ENCODE assay signal across 8 cellular contexts in genomic region chr2:27428978-27429541, GRCh38. TPM values are rescaled to one million over a fixed set of nuclear protein-coding genes. Genes with fewer than 3 reads are reported as not detected.
A peak's percentile ranks its signal among the peaks of the same experiment; 100 is the strongest.
DNase-seq lines count a peak whose midpoint lies in the region; ATAC-seq and TF ChIP-seq lines count a peak whose summit lies in the region.

No MANE protein-coding gene starts in this region.

- H3K27me3 Mint-ChIP-seq in natural killer cell (ENCODE audit: low read depth in 2 of 2), result no peaks in the 10 kb centered on the region

- H3K79me2 ChIP-seq in fibroblast of lung (ENCODE audit: control insufficient read depth, insufficient read depth, low read length), result peaks cover 38% of the 10 kb centered on the region

- H3K36me3 Mint-ChIP-seq in natural killer cell, result peaks cover 11% of the 10 kb centered on the region

- peak overlapping the region; percentile 95 for H3K4me2 ChIP-seq in fibroblast of lung (ENCODE audit: extremely low read depth, insufficient read depth, low read length)

- DNase-seq in COR-L47 (lab: John Stamatoyannopoulos, UW) (peak; percentile 67), OCI-M1 (lab: John Stamatoyannopoulos, UW) (peak; percentile 92), fibroblast of lung (ENCODE audit: low read depth in 2 of 2) (peak; percentile 82 to 88), natural killer cell (peak; percentile 77)
- DNase-seq in activated T-helper 1 cell treated with anti-CD3 and anti-CD28 coated beads, Interleukin-2, amount 50 U/mL, for 16 hours (ENCODE audit: low read depth in 1 of 2, low spot score in 1 of 2), result peak; percentile 20 to 61
- DNase-seq in stimulated activated naive CD4-positive, alpha-beta T cell treated with Interleukin-2 at 50 U/mL for 16 hours (lab: John Stamatoyannopoulos, UW), result peak; percentile 68

- H3K9ac ChIP-seq in fibroblast of lung (ENCODE audit: insufficient read depth, low read length), result peak overlapping the region; percentile 94

- no peaks in the 10 kb centered on the region for H3K9me3 ChIP-seq in fibroblast of lung (ENCODE audit: control insufficient read depth, insufficient read depth, low read depth, low read length)

- H3K27ac ChIP-seq in fibroblast of lung (ENCODE audit: insufficient read depth, low read length), result peak overlapping the region; percentile 87

- H2AFZ ChIP-seq in fibroblast of lung (ENCODE audit: low read length), result peak overlapping the region; percentile 31

- peak; percentile 68 for ATAC-seq in GM19395 (IDR thresholded peaks at IDR 0.05; ENCODE audit: unreplicated experiment)
- ATAC-seq in HG03520 (IDR thresholded peaks at IDR 0.05; ENCODE audit: unreplicated experiment), result peak; percentile 58
- ATAC-seq in natural killer cell, result peak; percentile 64 to 89 (median 78)

- H3K4me1 ChIP-seq in fibroblast of lung (ENCODE audit: control insufficient read depth, extremely low read depth, insufficient read depth, low read length), result peaks cover 6% of the 10 kb centered on the region

- intact Hi-C loops in natural killer cell (cut with micrococcal nuclease), result loop anchor here (1.0 to 5.0 kb wide), 4 partner anchors 20 to 73 kb away; partner anchors contain the start of genes EIF2B4, GTF3C2, PPM1G and SNX17

- no peaks in the 10 kb centered on the region for H3K27me3 ChIP-seq in fibroblast of lung (ENCODE audit: control insufficient read depth, insufficient read depth, low read length)

- peak overlapping the region; percentile 95 for H3K4me3 Mint-ChIP-seq in natural killer cell

- peak overlapping the region; percentile 94 to 97 for H3K27ac Mint-ChIP-seq in natural killer cell

- no peaks in the 10 kb centered on the region for H3K36me3 ChIP-seq in fibroblast of lung (ENCODE audit: control insufficient read depth, insufficient read depth, low read length)

- peak overlapping the region; percentile 89 to 95 (median 94) for H3K4me3 ChIP-seq in fibroblast of lung (replicated peaks in 1 of 4; ENCODE audit: control extremely low read depth in 1 of 4, insufficient read depth in 1 of 4, low read depth in 3 of 4, low read length in 4 of 4)

- no peak for TF ChIP-seq CTCF in fibroblast of lung (conservative IDR thresholded peaks at IDR 0.05 in 1 of 2, IDR thresholded peaks at IDR 0.05 in 1 of 2; ENCODE audit: low read depth in 1 of 2, low read length in 2 of 2)
- no peak for TF ChIP-seq CTCF in natural killer cell (IDR thresholded peaks at IDR 0.05)

- no peaks in the 10 kb centered on the region for H3K9me3 Mint-ChIP-seq in natural killer cell

- H3K4me1 Mint-ChIP-seq in natural killer cell, result peaks cover 49% of the 10 kb centered on the region in 2 donors

- no peaks in the 10 kb centered on the region for H4K20me1 ChIP-seq in fibroblast of lung (ENCODE audit: control insufficient read depth, extremely low read depth, insufficient read depth, low read length)

RNA-seq across cellular contexts. Expression of gene NRBP1, which starts 0.6 kb away (rescaled TPM):
- 68.1 and 77.5 TPM in 2 replicates for total RNA-seq in fibroblast of lung
- polyA plus RNA-seq in fibroblast of lung, result 169 and 192 TPM in 2 replicates
- 108 and 112 TPM in 2 replicates for polyA plus RNA-seq in fibroblast of lung (2012)
- polyA minus RNA-seq in fibroblast of lung (ENCODE audit: low replicate concordance), result 210 and 221 TPM in 2 replicates
- total RNA-seq in natural killer cell, result 100 to 1,000 TPM; 240 to 278 (median 262) TPM

RNA-seq across cellular contexts. Expression of gene KRTCAP3, which starts 13.1 kb away (rescaled TPM):
- total RNA-seq in fibroblast of lung (0.33 TPM in 1 of 2 replicates, not detected in the other), natural killer cell (1 to 10 TPM; 4.4 to 8.4 (median 5.1) TPM)
- polyA plus RNA-seq in fibroblast of lung, result 0.12 and 0.22 TPM in 2 replicates
- 0.44 and 0.45 TPM in 2 replicates for polyA plus RNA-seq in fibroblast of lung (2012)
- not detected in 2 replicates for polyA minus RNA-seq in fibroblast of lung (ENCODE audit: low replicate concordance)

RNA-seq across cellular contexts. Expression of gene PPM1G, which starts 19.7 kb away (rescaled TPM):
- total RNA-seq in fibroblast of lung, result 63.4 and 67.0 TPM in 2 replicates
- polyA plus RNA-seq in fibroblast of lung, result 54.7 and 85.4 TPM in 2 replicates
- polyA plus RNA-seq in fibroblast of lung (2012), result 68.1 and 109 TPM in 2 replicates
- polyA minus RNA-seq in fibroblast of lung (ENCODE audit: low replicate concordance), result 37.9 and 63.0 TPM in 2 replicates
- total RNA-seq in natural killer cell, result 10 to 100 TPM; 63.9 to 73.8 (median 69.5) TPM

RNA-seq across cellular contexts. Expression of gene ZNF513, which starts 48.5 kb away (rescaled TPM):
- total RNA-seq in fibroblast of lung (7.7 and 8.4 TPM in 2 replicates), natural killer cell (10 to 100 TPM; 24.2 to 28.1 (median 26.1) TPM)
- polyA plus RNA-seq in fibroblast of lung, result 7.0 and 7.4 TPM in 2 replicates
- polyA plus RNA-seq in fibroblast of lung (2012), result 10.0 and 10.7 TPM in 2 replicates
- polyA minus RNA-seq in fibroblast of lung (ENCODE audit: low replicate concordance), result 5.7 and 13.4 TPM in 2 replicates

RNA-seq across cellular contexts. Expression of gene SNX17, which starts 58.6 kb away (rescaled TPM):
- total RNA-seq in fibroblast of lung, result 152 and 155 TPM in 2 replicates
- 118 and 134 TPM in 2 replicates for polyA plus RNA-seq in fibroblast of lung
- 121 and 147 TPM in 2 replicates for polyA plus RNA-seq in fibroblast of lung (2012)
- polyA minus RNA-seq in fibroblast of lung (ENCODE audit: low replicate concordance), result 150 and 151 TPM in 2 replicates
- 100 to 1,000 TPM in 2 of 3 donors, 10 to 100 TPM in 1; 96.3 to 107 (median 100) TPM for total RNA-seq in natural killer cell

Comparison
In these comparisons a context has a peak if more than half of its experiments do, and no peak if none do; other contexts are left out.
1. Peak in every context shown above with its lines: DNase-seq, ATAC-seq, H3K4me3 ChIP-seq and H3K27ac ChIP-seq.
2. DNase-seq: peak in every context shown above with its lines; median percentile 92 in OCI-M1; 85 in fibroblast of lung; 77 in natural killer cell; 68 in stimulated activated naive CD4-positive, alpha-beta T cell treated with Interleukin-2 at 50 U/mL for 16 hours; 67 in COR-L47; 40 in activated T-helper 1 cell treated with anti-CD3 and anti-CD28 coated beads, Interleukin-2, amount 50 U/mL, for 16 hours.